ENCODE assay signal across 8 cellular contexts in the genomic region with DNA sequence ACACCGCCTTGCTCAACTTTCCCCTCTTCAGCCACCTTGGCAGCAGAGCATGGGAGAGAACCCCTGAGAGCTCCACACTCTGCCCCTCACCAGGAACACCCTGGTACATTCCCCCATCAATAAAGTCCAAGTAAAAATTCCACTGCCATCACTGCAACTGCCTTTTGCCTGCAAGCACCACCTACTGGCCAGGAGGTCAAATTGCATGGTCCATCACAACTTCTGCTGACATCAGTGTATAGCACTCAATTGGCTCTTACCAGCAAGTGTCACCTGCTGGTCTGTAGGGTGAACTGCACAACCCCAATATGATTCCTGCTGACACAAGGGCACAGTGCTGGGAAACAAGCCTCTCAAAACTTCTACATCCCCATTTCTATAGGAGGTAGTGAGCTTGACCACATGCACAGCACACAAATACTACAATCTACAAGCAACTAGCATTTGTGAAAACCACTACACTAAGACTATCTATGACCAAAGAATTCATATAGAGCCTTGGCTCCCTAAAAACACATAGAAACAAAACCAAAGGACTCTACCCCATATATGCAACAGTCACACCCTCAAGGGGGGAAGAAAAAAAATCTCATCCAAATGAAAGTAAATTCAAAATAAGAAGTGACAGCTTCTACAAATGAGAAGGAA.
A peak's percentile ranks its signal among the peaks of the same experiment; 100 is the strongest.
DNase-seq lines count a peak whose midpoint lies in the region; ATAC-seq lines count a peak whose summit lies in the region.

No MANE protein-coding gene starts in this region.

- H3K9me3 Mint-ChIP-seq in activated T-helper 17 cell treated with anti-CD3 and anti-CD28 coated beads, Interleukin-2, amount 50 U/mL, for 72 hours, result no peaks in the 10 kb centered on the region

- no peaks in the 10 kb centered on the region for H3K36me3 Mint-ChIP-seq in activated T-helper 17 cell treated with anti-CD3 and anti-CD28 coated beads, Interleukin-2, amount 50 U/mL, for 72 hours (ENCODE audit: low read depth)

- peaks cover 6% of the 10 kb centered on the region for H3K4me1 Mint-ChIP-seq in activated T-helper 17 cell treated with anti-CD3 and anti-CD28 coated beads, Interleukin-2, amount 50 U/mL, for 72 hours

- H3K4me3 Mint-ChIP-seq in activated T-helper 17 cell treated with anti-CD3 and anti-CD28 coated beads, Interleukin-2, amount 50 U/mL, for 72 hours, result no peak overlapping the region

- ATAC-seq in GM19468 (IDR thresholded peaks at IDR 0.05; ENCODE audit: extremely low read depth, unreplicated experiment) (peak; percentile 27), left lobe of liver (peak; percentile 85)
- ATAC-seq in activated T-helper 17 cell treated with anti-CD3 and anti-CD28 coated beads, Interleukin-2, amount 50 U/mL, for 72 hours (replicated peaks), result peak; percentile 96

- DNase-seq in COLO668 (lab: John Stamatoyannopoulos, UW; ENCODE audit: unreplicated experiment), result peak; percentile 32
- peak; percentile 53 to 78 for DNase-seq in NCI-H526 (lab: John Stamatoyannopoulos, UW)
- no peak for DNase-seq in left lobe of liver (ENCODE audit: low spot score)
- DNase-seq in NCI-H774 (lab: John Stamatoyannopoulos, UW), result no peak
- DNase-seq in posterior vena cava (ENCODE audit: low spot score), result no peak
- no peak for DNase-seq in anterior cingulate cortex (lab: John Stamatoyannopoulos, UW)

- H3K27ac Mint-ChIP-seq in activated T-helper 17 cell treated with anti-CD3 and anti-CD28 coated beads, Interleukin-2, amount 50 U/mL, for 72 hours, result no peak overlapping the region

- H3K27me3 Mint-ChIP-seq in activated T-helper 17 cell treated with anti-CD3 and anti-CD28 coated beads, Interleukin-2, amount 50 U/mL, for 72 hours, result peaks cover 3% of the 10 kb centered on the region

- intact Hi-C loops in posterior vena cava (cut with DNase I), result loop anchor here in 1 of 2 donors (1.0 to 10.0 kb wide), 2 partner anchors 23 to 273 kb away; no protein-coding TSS in a partner anchor

Comparison
In these comparisons a context has a peak if more than half of its experiments do, and no peak if none do; other contexts are left out.
1. DNase-seq: peak in COLO668 (single experiment) and NCI-H526 (2 of 2); none in left lobe of liver (single experiment), NCI-H774 (single experiment), posterior vena cava (single experiment) and anterior cingulate cortex (0 of 58).
2. ATAC-seq: peak in every context shown above with its lines; median percentile 96 in activated T-helper 17 cell treated with anti-CD3 and anti-CD28 coated beads, Interleukin-2, amount 50 U/mL, for 72 hours; 85 in left lobe of liver; 27 in GM19468.